Comparison of ENCODE assay signal across 8 cellular contexts in the genomic region with DNA sequence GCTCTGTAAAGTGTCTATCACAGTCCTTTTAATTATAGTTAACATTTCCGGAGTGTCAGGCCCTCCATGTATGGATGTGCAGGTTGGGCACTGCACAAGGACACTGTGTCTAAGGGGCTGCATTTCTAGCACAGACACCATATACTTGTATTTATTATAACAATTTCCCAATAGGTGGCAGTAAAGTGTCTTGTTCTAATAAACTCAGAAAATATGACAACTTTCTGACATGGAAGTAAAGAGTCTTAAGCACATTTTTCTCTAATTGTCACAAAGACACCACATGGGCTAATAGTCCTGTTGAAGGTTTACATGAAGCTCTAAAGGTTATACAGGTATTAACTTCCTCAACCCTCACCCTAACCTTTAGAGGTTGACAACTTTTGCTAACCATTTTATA.
DNase-seq lines count a peak whose midpoint lies in the region; ATAC-seq and TF ChIP-seq lines count a peak whose summit lies in the region.

No MANE protein-coding gene starts in this region.

- H3K27ac ChIP-seq in HEK293 (ENCODE audit: extremely low read depth, low read depth, low read length) (no peak overlapping the region), SK-N-SH (ENCODE audit: low read depth in 2 of 2, low read length in 1 of 2) (no peak overlapping the region), endodermal cell (ENCODE audit: low read depth, low read length) (no peak overlapping the region)

- CTCF ChIA-PET in HEK293 (lab: Yijun Ruan, JAX) (interaction anchor here (0.6 to 1.7 kb wide), 12 partner anchors 10 to 543 kb away, joined by 3 to 8 read pairs (median 4); no protein-coding TSS in a partner anchor), SK-N-SH (lab: Yijun Ruan, JAX) (interaction anchor here (0.6 to 2.9 kb wide), 21 partner anchors 9 to 541 kb away, joined by 3 to 26 read pairs (median 3); no protein-coding TSS in a partner anchor)

- peak; percentile 63 for TF ChIP-seq RAD21 in SK-N-SH (IDR thresholded peaks at IDR 0.05; ENCODE audit: low read length)

- H3K9ac ChIP-seq in SK-N-SH (no peak overlapping the region), endodermal cell (ENCODE audit: extremely low read depth, low read length, poor library complexity, severe bottlenecking) (no peak overlapping the region)

- no peak overlapping the region for H3K4me2 ChIP-seq in SK-N-SH

- no peak overlapping the region for H3K4me3 Mint-ChIP-seq in endodermal cell

- ATAC-seq in HG03196 (IDR thresholded peaks at IDR 0.05; ENCODE audit: unreplicated experiment) (no peak), GM19397 (IDR thresholded peaks at IDR 0.05; ENCODE audit: unreplicated experiment) (no peak)

- H3K9me3 Mint-ChIP-seq in endodermal cell, result no peaks in the 10 kb centered on the region

- peaks cover 17% of the 10 kb centered on the region for H3K4me1 Mint-ChIP-seq in endodermal cell

- H3K27me3 Mint-ChIP-seq in endodermal cell (ENCODE audit: insufficient read depth), result no peaks in the 10 kb centered on the region

- 33% methylated on average over 1 of the region's 1 CpG for WGBS in SK-N-SH (ENCODE audit: low lambda C conversion rate)
- 94% methylated on average over 1 of the region's 1 CpG; no CpG with 5 or more reads in 1 of the 2 experiments for WGBS in endodermal cell (ENCODE audit: insufficient coverage in 1 of 2, insufficient read length in 1 of 2), 2 experiments

- H3K27ac Mint-ChIP-seq in endodermal cell, result no peak overlapping the region

- no peaks in the 10 kb centered on the region for H3K79me2 ChIP-seq in SK-N-SH (ENCODE audit: insufficient read depth)

- POLR2A ChIA-PET in HEK293 (lab: Yijun Ruan, JAX), result no interaction called here
- POLR2A ChIA-PET in SK-N-SH (lab: Yijun Ruan, JAX), result no interaction called here

- no peaks in the 10 kb centered on the region for H3K4me1 ChIP-seq in HEK293 (ENCODE audit: control insufficient read depth, insufficient read depth, low read length)
- peaks cover 0 to 5% of the 10 kb centered on the region in 2 experiments; a peak in 1 of 4 replicates for H3K4me1 ChIP-seq in SK-N-SH (ENCODE audit: control insufficient read depth in 1 of 2, insufficient read depth in 2 of 2, low read depth in 1 of 2, low read length in 1 of 2)
- H3K4me1 ChIP-seq in endodermal cell (ENCODE audit: control insufficient read depth, insufficient read depth, low read length), result peaks cover 3% of the 10 kb centered on the region

- H3K9me2 ChIP-seq in SK-N-SH, result no peaks in the 10 kb centered on the region

- TF ChIP-seq CTCF in AG09309 (IDR thresholded peaks at IDR 0.05; ENCODE audit: control insufficient read depth, insufficient read depth, low read depth, low read length, missing control alignments), result peak; percentile 12
- no peak for TF ChIP-seq CTCF in HEK293 (tag by site-specific recombination; IDR thresholded peaks at IDR 0.05)
- peak; percentile 51 for TF ChIP-seq CTCF in SK-N-SH (IDR thresholded peaks at IDR 0.05)
- no peak for TF ChIP-seq CTCF in endodermal cell (conservative IDR thresholded peaks at IDR 0.05)

- peak; percentile 23 for DNase-seq in AG09309 (ENCODE audit: low read depth)
- DNase-seq in SK-N-SH, result peak; percentile 56
- DNase-seq in inferior parietal cortex (ENCODE audit: extremely low spot score), result peak; percentile 68
- no peak for DNase-seq in amygdala (lab: John Stamatoyannopoulos, UW)
- DNase-seq in endodermal cell, result no peak

- no peak for TF ChIP-seq EP300 in SK-N-SH (IDR thresholded peaks at IDR 0.05; ENCODE audit: borderline replicate concordance in 1 of 2, low read depth in 1 of 2, low read length in 1 of 2)

- H3K4me3 ChIP-seq in AG09309 (ENCODE audit: control insufficient read depth, low read depth, low read length) (no peak overlapping the region), HEK293 (ENCODE audit: low read depth, low read length) (no peak overlapping the region), SK-N-SH (ENCODE audit: low read depth in 2 of 2, low read length in 1 of 2) (no peak overlapping the region), endodermal cell (ENCODE audit: low read length) (no peak overlapping the region)

- H3F3A ChIP-seq in SK-N-SH (replicated peaks; ENCODE audit: insufficient read depth), result no peaks in the 10 kb centered on the region

- H3K27me3 ChIP-seq in SK-N-SH (ENCODE audit: insufficient read depth), result no peaks in the 10 kb centered on the region
- H3K27me3 ChIP-seq in endodermal cell (ENCODE audit: control insufficient read depth, insufficient read depth, low read length, poor library complexity, severe bottlenecking), result no peaks in the 10 kb centered on the region

- no peaks in the 10 kb centered on the region for H3K36me3 Mint-ChIP-seq in endodermal cell (ENCODE audit: low read depth)

- H4K20me1 ChIP-seq in SK-N-SH (ENCODE audit: insufficient read depth), result no peaks in the 10 kb centered on the region

- H3K36me3 ChIP-seq in HEK293 (ENCODE audit: control insufficient read depth in 2 of 2, insufficient read depth in 1 of 2, low read length in 2 of 2), result no peaks in the 10 kb centered on the region
- no peaks in the 10 kb centered on the region for H3K36me3 ChIP-seq in SK-N-SH (replicated peaks in 1 of 2; ENCODE audit: control insufficient read depth in 1 of 2, insufficient read depth in 2 of 2, low read length in 1 of 2)
- no peaks in the 10 kb centered on the region for H3K36me3 ChIP-seq in endodermal cell (ENCODE audit: control insufficient read depth, insufficient read depth, low read length)

- H2AFZ ChIP-seq in SK-N-SH (ENCODE audit: low read depth), result no peak overlapping the region

- H3K9me3 ChIP-seq in HEK293 (ENCODE audit: control insufficient read depth, insufficient read depth, low read depth, low read length) (no peaks in the 10 kb centered on the region), SK-N-SH (no peaks in the 10 kb centered on the region), endodermal cell (ENCODE audit: control insufficient read depth, low read length) (no peaks in the 10 kb centered on the region)

TF ChIP-seq in HEK293, 187 proteins besides CTCF, POLR2A, EP300 and RAD21:
- TF ChIP-seq ZNF626 (tag by site-specific recombination; IDR thresholded peaks at IDR 0.05) (no peak), ZNF544 (tag by site-specific recombination; IDR thresholded peaks at IDR 0.05) (no peak), ZNF654 (tag by site-specific recombination; IDR thresholded peaks at IDR 0.05; ENCODE audit: low read depth) (peak; percentile 35), REPIN1 (tag by site-specific recombination; IDR thresholded peaks at IDR 0.05; ENCODE audit: low read depth) (no peak)

TF ChIP-seq in SK-N-SH, 30 proteins besides CTCF, POLR2A, EP300 and RAD21:
- TF ChIP-seq CHD2 (IDR thresholded peaks at IDR 0.05; ENCODE audit: low read length, partially characterized antibody), result no peak
- peak; percentile 36 for TF ChIP-seq SMC3 (IDR thresholded peaks at IDR 0.05; ENCODE audit: low read depth, low read length)

Comparison
In these comparisons a context has a peak if more than half of its experiments do, and no peak if none do; other contexts are left out.
1. DNase-seq: peak in AG09309 (single experiment), SK-N-SH (single experiment) and inferior parietal cortex (single experiment); none in amygdala (0 of 56) and endodermal cell (single experiment).
2. CTCF ChIP-seq: peak in AG09309 (single experiment) and SK-N-SH (single experiment); none in HEK293 (single experiment) and endodermal cell (single experiment).